8 cellular contexts compared by ENCODE assay signal in the genomic region with DNA sequence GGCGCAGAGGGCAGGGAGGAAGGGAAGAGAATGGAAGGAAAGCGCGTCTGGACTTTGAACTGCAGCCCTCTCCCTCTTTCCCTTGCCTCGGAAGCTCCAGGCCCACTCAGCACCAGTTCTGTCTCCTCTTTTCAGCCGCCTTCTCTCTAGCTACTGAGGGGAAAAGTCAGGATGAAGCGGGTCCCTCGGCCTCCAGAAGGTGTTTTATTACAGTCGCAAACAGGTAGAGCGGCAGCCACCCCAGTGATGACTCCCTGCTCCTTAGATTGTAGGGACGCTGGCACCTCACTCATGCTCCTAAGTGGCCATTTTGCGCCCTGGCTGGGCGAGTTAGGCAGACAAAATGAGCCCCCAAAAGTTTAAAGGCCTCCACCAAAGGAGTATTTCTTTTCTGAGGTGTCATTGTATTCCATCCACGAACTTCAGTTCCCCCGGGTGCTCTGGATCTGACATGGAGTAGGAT. TPM values are rescaled to one million over a fixed set of nuclear protein-coding genes. Genes with fewer than 3 reads are reported as not detected.
DNase-seq lines count a peak whose midpoint lies in the region; ATAC-seq and TF ChIP-seq lines count a peak whose summit lies in the region.

No MANE protein-coding gene starts in this region.

- CTCF ChIA-PET in activated CD4-positive, alpha-beta T cell treated with anti-CD3 and anti-CD28 coated beads, Interleukin-2, amount 10 ng/mL, durations not matched to agents 7 days and 5 days (lab: Charles Lee): no interaction called here

- no peak for TF ChIP-seq EP300 in tibial nerve (IDR thresholded peaks at IDR 0.05)

- H3K9me3 ChIP-seq in left lung (no peaks in the 10 kb centered on the region), tibial nerve (no peaks in the 10 kb centered on the region)

- no peaks in the 10 kb centered on the region for H3K27me3 ChIP-seq in left lung
- H3K27me3 ChIP-seq in tibial nerve: no peaks in the 10 kb centered on the region

- H3K36me3 ChIP-seq in left lung (no peaks in the 10 kb centered on the region), tibial nerve (no peaks in the 10 kb centered on the region)

- in situ Hi-C loops in astrocyte of the spinal cord (cut with HindIII; ENCODE audit: low sequenced_read_pairs): no loop called here
- in situ Hi-C loops in ACHN (cut with HindIII; ENCODE audit: low pct_ligation_motif_present, low pct_unique_long_range_greater_than_20kb, low sequenced_read_pairs): no loop called here

- peaks cover 35% of the 10 kb centered on the region for H3K4me1 Mint-ChIP-seq in activated CD4-positive, alpha-beta T cell treated with anti-CD3 and anti-CD28 coated beads, Interleukin-2, amount 10 ng/mL, durations not matched to agents 7 days and 5 days

- H3K4me1 ChIP-seq in left lung (peaks cover 19 to 47% of the 10 kb centered on the region in 2 donors), tibial nerve (peaks cover 0 to 53% (median 26%) of the 10 kb centered on the region in 4 donors)

- no peaks in the 10 kb centered on the region for H3K9me3 Mint-ChIP-seq in activated CD4-positive, alpha-beta T cell treated with anti-CD3 and anti-CD28 coated beads, Interleukin-2, amount 10 ng/mL, durations not matched to agents 7 days and 5 days

- H3K27ac ChIP-seq in left lung: peak overlapping the region; percentile 86 to 95
- H3K27ac ChIP-seq in tibial nerve: peak overlapping the region; percentile 82 to 99 (median 95)

- peaks cover 23% of the 10 kb centered on the region for H3K36me3 Mint-ChIP-seq in activated CD4-positive, alpha-beta T cell treated with anti-CD3 and anti-CD28 coated beads, Interleukin-2, amount 10 ng/mL, durations not matched to agents 7 days and 5 days (ENCODE audit: low read depth)

- H3K4me3 ChIP-seq in astrocyte of the spinal cord (ENCODE audit: low read depth, low read length) (peak overlapping the region; percentile 52), left lung (peak overlapping the region; percentile 35 to 47), tibial nerve (peak overlapping the region; percentile 48 to 99 (median 55))

- peak; percentile 6 for ATAC-seq in left lung
- no peak for ATAC-seq in GM21381 (IDR thresholded peaks at IDR 0.05; ENCODE audit: unreplicated experiment)

- intact Hi-C loops in left lung (cut with DNase I): loop anchor here in 1 of 2 donors (10.0 kb wide), 1 partner anchor 103 kb away; no protein-coding TSS in a partner anchor

- no peaks in the 10 kb centered on the region for H3K27me3 Mint-ChIP-seq in activated CD4-positive, alpha-beta T cell treated with anti-CD3 and anti-CD28 coated beads, Interleukin-2, amount 10 ng/mL, durations not matched to agents 7 days and 5 days

- TF ChIP-seq CTCF in astrocyte of the spinal cord (IDR thresholded peaks at IDR 0.05; ENCODE audit: low read depth, low read length) (no peak), left lung (IDR thresholded peaks at IDR 0.05) (no peak), tibial nerve (IDR thresholded peaks at IDR 0.05) (no peak)

- POLR2A ChIA-PET in activated CD4-positive, alpha-beta T cell treated with anti-CD3 and anti-CD28 coated beads, Interleukin-2, amount 10 ng/mL, durations not matched to agents 7 days and 5 days (lab: Charles Lee): no interaction called here

- TF ChIP-seq POLR2A in tibial nerve (IDR thresholded peaks at IDR 0.05): no peak

- peak overlapping the region; percentile 76 for H3K4me3 Mint-ChIP-seq in activated CD4-positive, alpha-beta T cell treated with anti-CD3 and anti-CD28 coated beads, Interleukin-2, amount 10 ng/mL, durations not matched to agents 7 days and 5 days

- peak overlapping the region; percentile 90 for H3K27ac Mint-ChIP-seq in activated CD4-positive, alpha-beta T cell treated with anti-CD3 and anti-CD28 coated beads, Interleukin-2, amount 10 ng/mL, durations not matched to agents 7 days and 5 days

- WGBS in tibial nerve, 2 donors: 44 to 45% methylated on average over 14 of the region's 14 CpGs

- no peak for DNase-seq in activated CD4-positive, alpha-beta T cell treated with anti-CD3 and anti-CD28 coated beads, Interleukin-2, amount 10 ng/mL, durations not matched to agents 7 days and 5 days
- no peak for DNase-seq in activated CD4-positive, alpha-beta T cell treated with anti-CD3 and anti-CD28 coated beads, Interleukin-2, amount 50 U/mL, for 1 hour
- DNase-seq in astrocyte of the spinal cord (ENCODE audit: low read depth, low spot score) (no peak), left lung (no peak), tibial nerve (ENCODE audit: low spot score in 2 of 2) (no peak), DMS 273 treated with DMSO at 0.1 percent for 48 hours (lab: John Stamatoyannopoulos, UW) (no peak), ACHN (no peak)

RNA-seq across cellular contexts. Expression of a gene that starts 0.9 kb away (rescaled TPM):
- total RNA-seq in activated CD4-positive, alpha-beta T cell treated with anti-CD3 and anti-CD28 coated beads, Interleukin-2, amount 10 ng/mL, durations not matched to agents 7 days and 5 days: 100 to 1,000 TPM; 160 to 170 TPM
- total RNA-seq in left lung (10 to 100 TPM; 81.5 to 84.0 TPM), tibial nerve (10 to 100 TPM; 49.8 to 68.9 (median 57.0) TPM)
